Comparison of ENCODE assay signal across 10 cellular contexts in genomic region chr4:32462944-32463343, GRCh38.
DNase-seq lines count a peak whose midpoint lies in the region; ATAC-seq and TF ChIP-seq lines count a peak whose summit lies in the region.
"Had no signal": no experiment of that assay in that cellular context is flagged by ENCODE, and none has a peak within 500 bp of the region (broad histone marks: within the 10 kb centered on the region; RNA-seq: fewer than 3 reads in every experiment).

No MANE protein-coding gene starts in this region.

- TF ChIP-seq POLR2A in body of pancreas (IDR thresholded peaks at IDR 0.05) (no peak), gastrocnemius medialis (IDR thresholded peaks at IDR 0.05) (no peak)

- H3K4me1 ChIP-seq in body of pancreas = no peaks in the 10 kb centered on the region
- H3K4me1 ChIP-seq in lower lobe of right lung = no peaks in the 10 kb centered on the region
- no peaks in the 10 kb centered on the region for H3K4me1 ChIP-seq in gastrocnemius medialis

- H3K4me3 ChIP-seq in body of pancreas = no peak overlapping the region
- H3K4me3 ChIP-seq in lower lobe of right lung = no peak overlapping the region
- H3K4me3 ChIP-seq in gastrocnemius medialis = no peak overlapping the region
- H3K4me3 ChIP-seq: SK-N-MC had no signal

- in situ Hi-C loops in gastrocnemius medialis (cut with MboI; ENCODE audit: low sequenced_read_pairs in 4 of 4) = no loop called here

- no peaks in the 10 kb centered on the region for H3K36me3 ChIP-seq in body of pancreas (replicated peaks in 1 of 2; ENCODE audit: insufficient read depth in 1 of 2, low read depth in 2 of 2)
- no peaks in the 10 kb centered on the region for H3K36me3 ChIP-seq in lower lobe of right lung
- H3K36me3 ChIP-seq in gastrocnemius medialis = no peaks in the 10 kb centered on the region

- DNase-seq in ELR (ENCODE audit: low read depth) (peak; percentile 15), body of pancreas (no peak), lower lobe of right lung (no peak), gastrocnemius medialis (no peak), ecto neural progenitor cell (ENCODE audit: low spot score) (no peak), T-helper 2 cell (no peak), pons (ENCODE audit: low spot score) (no peak)
- DNase-seq: NCI-H1092 treated with DMSO at 0.1 percent for 48 hours had no signal

- TF ChIP-seq CTCF in LNCAP (IDR thresholded peaks at IDR 0.05) (peak; percentile 58; the same call in 1 of the 2 replicates), body of pancreas (IDR thresholded peaks at IDR 0.05) (peak in 5 of 7 experiments; percentile 5 to 31 (median 24)), lower lobe of right lung (IDR thresholded peaks at IDR 0.05) (peak; percentile 34), gastrocnemius medialis (IDR thresholded peaks at IDR 0.05 in 4 of 5, conservative IDR thresholded peaks at IDR 0.05 in 1 of 5) (no peak)

- whole genome bisulfite sequencing in body of pancreas, 2 donors = 82 to 87% methylated on average over 1 of the region's 1 CpG

- H3K27me3 ChIP-seq in body of pancreas (no peaks in the 10 kb centered on the region), lower lobe of right lung (ENCODE audit: low read depth) (no peaks in the 10 kb centered on the region), gastrocnemius medialis (no peaks in the 10 kb centered on the region)

- H3K9me3 ChIP-seq in body of pancreas (no peaks in the 10 kb centered on the region), lower lobe of right lung (no peaks in the 10 kb centered on the region), gastrocnemius medialis (no peaks in the 10 kb centered on the region)

- ATAC-seq in body of pancreas (no peak), lower lobe of right lung (no peak), gastrocnemius medialis (no peak)

- H3K27ac ChIP-seq in body of pancreas = no peak overlapping the region
- no peak overlapping the region for H3K27ac ChIP-seq in lower lobe of right lung
- H3K27ac ChIP-seq in gastrocnemius medialis = no peak overlapping the region
- H3K27ac ChIP-seq: SK-N-MC had no signal

- intact Hi-C loops in body of pancreas (cut with DNase I) = no loop called here
- intact Hi-C loops in lower lobe of right lung (cut with DNase I) = no loop called here
- intact Hi-C loops in gastrocnemius medialis (cut with DNase I; ENCODE audit: low total_unique reads) = no loop called here

Comparison
In these comparisons a context has a peak if more than half of its experiments do, and no peak if none do; other contexts are left out.
1. CTCF ChIP-seq: peak in LNCAP (single experiment), body of pancreas (5 of 7) and lower lobe of right lung (single experiment); none in gastrocnemius medialis (0 of 5).